22 cellular contexts compared by ENCODE assay signal in the genomic region with DNA sequence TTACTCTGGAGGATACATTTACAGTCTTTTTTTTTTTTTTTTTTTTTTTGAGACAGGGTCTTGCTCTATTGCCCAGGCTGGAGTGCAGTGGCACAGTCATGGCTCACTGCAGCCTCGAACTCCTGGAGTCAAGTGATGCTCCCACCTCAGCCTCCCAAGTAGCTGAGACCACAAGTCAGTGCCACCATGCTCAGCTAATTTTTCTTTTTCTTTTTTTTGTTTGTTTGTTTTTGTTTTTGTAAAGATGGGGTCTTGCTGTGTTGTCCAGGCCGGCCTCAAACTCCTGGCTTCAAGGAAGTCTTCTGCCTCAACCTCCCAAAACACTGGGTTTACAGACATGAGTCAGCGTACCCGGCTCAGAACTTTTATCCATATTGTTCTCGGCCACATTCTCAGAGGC.
"Had no signal": no experiment of that assay in that cellular context is flagged by ENCODE, and none has a peak within 500 bp of the region (broad histone marks: within the 10 kb centered on the region; RNA-seq: fewer than 3 reads in every experiment).

No MANE protein-coding gene starts in this region.

- H3K27me3 ChIP-seq: SJSA1 had no signal

- H3K9me3 ChIP-seq: SJSA1 had no signal

- DNase-seq: KBM-7, MV-4-11, NCI-H1048, NCI-H1105, NCI-H1417, NCI-H1436 treated with DMSO at 0.1 percent for 48 hours, NCI-H1694, NCI-H187 treated with DMSO at 0.1 percent for 48 hours, NCI-H2029 treated with DMSO at 0.1 percent for 48 hours, NCI-H2171 treated with DMSO at 0.1 percent for 48 hours, NCI-H2227 treated with DMSO at 0.1 percent for 48 hours, NCI-H446, NCI-H510A, NCI-H524 treated with DMSO at 0.1 percent for 48 hours, NCI-H69, NCI-H774, Right ventricle myocardium superior, RPMI8226, SIG-M5 had no signal

- H3K27ac ChIP-seq: SJSA1, SK-N-MC had no signal

- H3K27me3 Mint-ChIP-seq: IgD-negative memory B cell had no signal

- H3K4me1 Mint-ChIP-seq: IgD-negative memory B cell had no signal

- H3K36me3 ChIP-seq: SJSA1 had no signal

- H3K4me3 ChIP-seq: SJSA1, SK-N-MC had no signal

- H3K4me1 ChIP-seq: SJSA1 had no signal

- H3K27ac Mint-ChIP-seq: IgD-negative memory B cell had no signal
